ENCODE assay signal across 8 cellular contexts in genomic region chr1:229199892-229200291, GRCh38.
DNase-seq lines count a peak whose midpoint lies in the region; ATAC-seq and TF ChIP-seq lines count a peak whose summit lies in the region.
"Had no signal": no experiment of that assay in that cellular context is flagged by ENCODE, and none has a peak within 500 bp of the region (broad histone marks: within the 10 kb centered on the region; RNA-seq: fewer than 3 reads in every experiment).

No MANE protein-coding gene starts in this region.

- peak overlapping the region; percentile 75 to 77 for H3K4me3 Mint-ChIP-seq in effector memory CD8-positive, alpha-beta T cell

- no peaks in the 10 kb centered on the region for H3K27me3 ChIP-seq in HUES6 (ENCODE audit: control insufficient read depth, insufficient read depth, low read length)
- peaks cover 10% of the 10 kb centered on the region for H3K27me3 ChIP-seq in skeletal muscle satellite cell (ENCODE audit: control insufficient read depth, insufficient read depth, low read length)
- H3K27me3 ChIP-seq: adrenal gland had no signal

- peaks cover 23 to 24% of the 10 kb centered on the region in 2 donors for H3K4me1 Mint-ChIP-seq in effector memory CD8-positive, alpha-beta T cell (ENCODE audit: low read depth in 2 of 2)

- no peaks in the 10 kb centered on the region for H3K27me3 Mint-ChIP-seq in effector memory CD8-positive, alpha-beta T cell

- H3K36me3 ChIP-seq in HUES6 (ENCODE audit: control insufficient read depth, insufficient read depth, low read length) (no peaks in the 10 kb centered on the region), skeletal muscle satellite cell (ENCODE audit: insufficient read depth, low read length) (no peaks in the 10 kb centered on the region)
- H3K36me3 ChIP-seq: adrenal gland had no signal

- no peaks in the 10 kb centered on the region for H3K9me3 Mint-ChIP-seq in effector memory CD8-positive, alpha-beta T cell

- peak; percentile 92 for ATAC-seq in effector memory CD8-positive, alpha-beta T cell (replicated peaks)

- H3K27ac Mint-ChIP-seq in effector memory CD8-positive, alpha-beta T cell: peak overlapping the region; percentile 87 to 92

- H3K4me1 ChIP-seq in HUES6 (ENCODE audit: control insufficient read depth, insufficient read depth, low read length): peaks cover 41% of the 10 kb centered on the region
- peaks cover 23% of the 10 kb centered on the region for H3K4me1 ChIP-seq in skeletal muscle satellite cell (ENCODE audit: control insufficient read depth, insufficient read depth, low read length)

- TF ChIP-seq CTCF in GM20000 (IDR thresholded peaks at IDR 0.05; ENCODE audit: extremely low read depth, missing control alignments): no peak

- DNase-seq in GM20000 (ENCODE audit: low spot score) (peak; percentile 32), midbrain (lab: John Stamatoyannopoulos, UW) (no peak), ACHN (no peak), DMS79 treated with DMSO at 0.1 percent for 48 hours (lab: John Stamatoyannopoulos, UW) (no peak)
- DNase-seq in effector memory CD8-positive, alpha-beta T cell: peak in 2 of 3 experiments; percentile 10 to 14

- H3K4me2 ChIP-seq in skeletal muscle satellite cell (ENCODE audit: low read length): peak overlapping the region; percentile 65

- H3K27ac ChIP-seq in HUES6 (ENCODE audit: low read depth, low read length): peak overlapping the region; percentile 17; the same call in 1 of the 2 replicates

- H3K9me3 ChIP-seq in HUES6 (ENCODE audit: control insufficient read depth, insufficient read depth, low read depth, low read length): no peaks in the 10 kb centered on the region
- H3K9me3 ChIP-seq in skeletal muscle satellite cell (replicated peaks; ENCODE audit: low read length): no peaks in the 10 kb centered on the region
- H3K9me3 ChIP-seq: adrenal gland had no signal

- H3K36me3 Mint-ChIP-seq in effector memory CD8-positive, alpha-beta T cell (ENCODE audit: insufficient read depth): no peaks in the 10 kb centered on the region

- in situ Hi-C loops in ACHN (cut with HindIII; ENCODE audit: low pct_ligation_motif_present, low pct_unique_long_range_greater_than_20kb, low sequenced_read_pairs): no loop called here

- H3K4me3 ChIP-seq in HUES6 (ENCODE audit: low read depth, low read length) (peak overlapping the region; percentile 3; the same call in 1 of the 2 replicates), skeletal muscle satellite cell (ENCODE audit: low read length) (no peak overlapping the region)
- H3K4me3 ChIP-seq: adrenal gland had no signal

- H3K9ac ChIP-seq in HUES6 (ENCODE audit: low read length) (no peak overlapping the region), skeletal muscle satellite cell (ENCODE audit: low read depth, low read length) (no peak overlapping the region)

Comparison
In these comparisons a context has a peak if more than half of its experiments do, and no peak if none do; other contexts are left out.
1. DNase-seq: peak in GM20000 (single experiment) and effector memory CD8-positive, alpha-beta T cell (2 of 3); none in midbrain (single experiment), ACHN (single experiment) and DMS79 treated with DMSO at 0.1 percent for 48 hours (single experiment).